In genomic region chr10:61867817-61868216, GRCh38 we compare ENCODE assay signal across 7 cellular contexts. TPM values are rescaled to one million over a fixed set of nuclear protein-coding genes. Genes with fewer than 3 reads are reported as not detected.
DNase-seq lines count a peak whose midpoint lies in the region; TF ChIP-seq lines count a peak whose summit lies in the region.
"Not testable (repeated sequence)": the region's sequence is repeated elsewhere in the genome, so short reads cannot be mapped to it uniquely, and the experiment has no call there.

No MANE protein-coding gene starts in this region.

- not testable (repeated sequence) for TF ChIP-seq POLR2A in lower leg skin (IDR thresholded peaks at IDR 0.05)

- WGBS in lower leg skin, 2 donors = 42% methylated on average over 12 of the region's 25 CpGs; no CpG with 5 or more reads in 1 of the 2 donors

- DNase-seq in SHP77 (lab: John Stamatoyannopoulos, UW) (peak; percentile 2 to 30), lower leg skin (ENCODE audit: low spot score in 2 of 2) (peak; percentile 16 to 85)
- peak; percentile 7 to 27 for DNase-seq in activated CD8-positive, alpha-beta memory T cell treated with anti-CD3 and anti-CD28 coated beads for 1 hour (ENCODE audit: extremely low read depth in 1 of 2, low read depth in 1 of 2)
- DNase-seq in activated naive CD4-positive, alpha-beta T cell treated with Interleukin-2 at 50 U/mL for 16 hours = peak; percentile 65
- DNase-seq in effector CD8-positive, alpha-beta T cell (lab: John Stamatoyannopoulos, UW) = peak; percentile 41
- peak in 2 of 3 donors; percentile 20 to 37 for DNase-seq in stimulated activated CD4-positive, alpha-beta T cell treated with anti-CD3 and anti-CD28 coated beads, Interleukin-12 subunit alpha, Interleukin-12 subunit beta, amount 100 ng/mL, for 48 hours (ENCODE audit: low read depth in 2 of 3, low spot score in 1 of 3)
- DNase-seq in stimulated activated CD8-positive, alpha-beta memory T cell treated with anti-CD3 and anti-CD28 coated beads, Interleukin-7, amount 100 ng/mL, for 4 hours (ENCODE audit: low read depth in 2 of 2) = peak; percentile 5 to 52

- intact Hi-C loops in lower leg skin (cut with DNase I; ENCODE audit: low total_unique reads) = not testable (repeated sequence)

- not testable (repeated sequence) for TF ChIP-seq CTCF in lower leg skin (IDR thresholded peaks at IDR 0.05)

- peak overlapping the region; percentile 7 for H3K4me3 ChIP-seq in lower leg skin (ENCODE audit: low read depth, poor library complexity, severe bottlenecking)

RNA-seq across cellular contexts. Expression of gene ARID5B, which starts 33.7 kb away (rescaled TPM):
- total RNA-seq in lower leg skin = 100 to 1,000 TPM in 1 of 4 donors, 10 to 100 TPM in 3; 47.2 to 127 (median 62.8) TPM

Comparison
In these comparisons a context has a peak if more than half of its experiments do, and no peak if none do; other contexts are left out.
1. Peak in every context shown above with its lines: DNase-seq and H3K4me3 ChIP-seq.